33 cellular contexts compared by ENCODE assay signal in the genomic region with DNA sequence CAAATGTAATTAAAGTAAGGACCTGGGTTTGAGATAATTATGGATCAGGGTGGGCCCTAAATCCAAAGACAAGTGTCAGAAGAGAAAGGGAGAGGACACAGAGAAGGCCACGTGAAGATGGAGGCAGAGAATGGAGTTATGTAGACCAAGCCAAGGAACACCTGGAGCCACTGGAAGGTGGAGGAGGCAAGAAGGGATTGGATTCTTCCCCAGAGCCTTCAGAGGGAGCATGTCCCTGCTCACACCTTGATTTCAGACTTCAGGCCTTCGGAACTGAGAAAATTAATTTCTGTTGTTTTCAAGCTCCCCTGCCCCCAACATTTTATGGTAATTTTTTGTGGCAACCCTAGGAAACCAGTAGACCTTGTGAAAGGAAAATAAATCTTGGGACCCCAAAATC. TPM values are rescaled to one million over a fixed set of nuclear protein-coding genes. Genes with fewer than 3 reads are reported as not detected.
"Had no signal": no experiment of that assay in that cellular context is flagged by ENCODE, and none has a peak within 500 bp of the region (broad histone marks: within the 10 kb centered on the region; RNA-seq: fewer than 3 reads in every experiment).

No MANE protein-coding gene starts in this region.

- H3K9me3 Mint-ChIP-seq: activated T-cell treated with anti-CD3 and anti-CD28 coated beads, Interleukin-2, amount 50 U/mL, for 24 hours; activated T-helper 2 cell treated with anti-CD3 and anti-CD28 coated beads, Interferon-gamma antibody, Interleukin-2, Interleukin-4, amounts not matched to agents 10 μg/mL and 5 μg/mL and 100 μg/mL, durations not matched to agents 14 hours and 24 hours and 36 hours; brain had no signal

- H3K4me1 Mint-ChIP-seq: activated CD4-positive, alpha-beta T cell treated with anti-CD3 and anti-CD28 coated beads, Interleukin-2, amount 10 ng/mL, durations not matched to agents 24 days and 14 days; brain had no signal

- H3K4me3 ChIP-seq: adrenal gland, MG63 had no signal

- H3K27me3 ChIP-seq: adrenal gland, MG63 had no signal

- H3K36me3 ChIP-seq: adrenal gland, MG63, WERI-Rb-1 had no signal

- H3K4me3 Mint-ChIP-seq: activated CD4-positive, alpha-beta T cell treated with anti-CD3 and anti-CD28 coated beads, Interleukin-2, amount 10 ng/mL, durations not matched to agents 24 days and 14 days; activated CD8-positive, alpha-beta T cell treated with anti-CD3 and anti-CD28 coated beads, Interleukin-2, amount 10 ng/mL, durations not matched to agents 7 days and 5 days; activated T-cell treated with anti-CD3 and anti-CD28 coated beads, Interleukin-2, amount 50 U/mL, for 24 hours; brain had no signal

- H3K9me3 ChIP-seq: adrenal gland, MG63 had no signal

- H3K27ac ChIP-seq: adrenal gland, RWPE1, WERI-Rb-1 had no signal

- H3K27me3 Mint-ChIP-seq: activated CD4-positive, alpha-beta T cell treated with anti-CD3 and anti-CD28 coated beads, Interleukin-2, amount 10 ng/mL, durations not matched to agents 24 days and 14 days; activated T-cell treated with anti-CD3 and anti-CD28 coated beads, Interleukin-2, amount 50 U/mL, for 24 hours had no signal

- DNase-seq: activated CD4-positive, alpha-beta T cell treated with anti-CD3 and anti-CD28 coated beads for 1 hour; activated CD4-positive, alpha-beta T cell treated with anti-CD3 and anti-CD28 coated beads, Interleukin-2, amount 10 ng/mL, durations not matched to agents 24 days and 14 days; activated CD4-positive, alpha-beta T cell treated with anti-CD3 and anti-CD28 coated beads, Interleukin-2, amount 50 U/mL, for 48 hours; activated CD4-positive, CD25-positive, alpha-beta regulatory T cell; activated CD8-positive, alpha-beta T cell treated with anti-CD3 and anti-CD28 coated beads, Interleukin-2, amount 10 ng/mL, durations not matched to agents 7 days and 5 days; activated gamma-delta T cell; activated naive CD4-positive, alpha-beta T cell treated with Interleukin-2 at 50 U/mL for 16 hours; activated T-cell treated with anti-CD3 and anti-CD28 coated beads, Interleukin-2, amount 50 U/mL, for 24 hours; adrenal gland; central memory CD4-positive, alpha-beta T cell; Kasumi-1; KG1; MG63; NCI-H1048; NCI-H1105 treated with DMSO at 0.1 percent for 48 hours; NCI-H1436; NCI-H1694; NCI-H1930; NCI-H2081 treated with DMSO at 0.1 percent for 48 hours; NCI-H226; NCI-H446 treated with DMSO at 0.1 percent for 48 hours; NCI-H524 treated with DMSO at 0.1 percent for 48 hours; SIG-M5; SW 1271; T-helper 1 cell; T-helper 2 cell; T-helper 9 cell; WERI-Rb-1 had no signal

- H3K36me3 Mint-ChIP-seq: activated naive CD4-positive, alpha-beta T cell treated with anti-CD3 and anti-CD28 coated beads, Interleukin-2, amount 50 U/mL, for 72 hours had no signal

- ATAC-seq: activated CD8-positive, alpha-beta T cell treated with anti-CD3 and anti-CD28 coated beads, Interleukin-2, amount 10 ng/mL, durations not matched to agents 7 days and 5 days; activated naive CD4-positive, alpha-beta T cell treated with anti-CD3 and anti-CD28 coated beads, Interleukin-2, amount 50 U/mL, for 72 hours; Right ventricle myocardium inferior had no signal

- H3K27ac Mint-ChIP-seq: activated CD4-positive, alpha-beta T cell treated with anti-CD3 and anti-CD28 coated beads, Interleukin-2, amount 10 ng/mL, durations not matched to agents 24 days and 14 days; activated CD8-positive, alpha-beta T cell treated with anti-CD3 and anti-CD28 coated beads, Interleukin-2, amount 10 ng/mL, durations not matched to agents 7 days and 5 days; activated naive CD4-positive, alpha-beta T cell treated with anti-CD3 and anti-CD28 coated beads, Interleukin-2, amount 50 U/mL, for 72 hours; activated T-cell treated with anti-CD3 and anti-CD28 coated beads, Interleukin-2, amount 50 U/mL, for 24 hours; activated T-helper 2 cell treated with anti-CD3 and anti-CD28 coated beads, Interferon-gamma antibody, Interleukin-2, Interleukin-4, amounts not matched to agents 10 μg/mL and 5 μg/mL and 100 μg/mL, durations not matched to agents 14 hours and 24 hours and 36 hours; brain had no signal

- H3K4me1 ChIP-seq: adrenal gland had no signal

RNA-seq across cellular contexts. Expression of gene CAPN14, which starts 19.6 kb away (rescaled TPM):
- total RNA-seq: activated CD8-positive, alpha-beta T cell treated with anti-CD3 and anti-CD28 coated beads, Interleukin-2, amount 10 ng/mL, durations not matched to agents 7 days and 5 days had no signal

RNA-seq across cellular contexts. Expression of gene GALNT14, which starts 59.4 kb away (rescaled TPM):
- total RNA-seq: activated CD8-positive, alpha-beta T cell treated with anti-CD3 and anti-CD28 coated beads, Interleukin-2, amount 10 ng/mL, durations not matched to agents 7 days and 5 days had no signal
